In the genomic region with DNA sequence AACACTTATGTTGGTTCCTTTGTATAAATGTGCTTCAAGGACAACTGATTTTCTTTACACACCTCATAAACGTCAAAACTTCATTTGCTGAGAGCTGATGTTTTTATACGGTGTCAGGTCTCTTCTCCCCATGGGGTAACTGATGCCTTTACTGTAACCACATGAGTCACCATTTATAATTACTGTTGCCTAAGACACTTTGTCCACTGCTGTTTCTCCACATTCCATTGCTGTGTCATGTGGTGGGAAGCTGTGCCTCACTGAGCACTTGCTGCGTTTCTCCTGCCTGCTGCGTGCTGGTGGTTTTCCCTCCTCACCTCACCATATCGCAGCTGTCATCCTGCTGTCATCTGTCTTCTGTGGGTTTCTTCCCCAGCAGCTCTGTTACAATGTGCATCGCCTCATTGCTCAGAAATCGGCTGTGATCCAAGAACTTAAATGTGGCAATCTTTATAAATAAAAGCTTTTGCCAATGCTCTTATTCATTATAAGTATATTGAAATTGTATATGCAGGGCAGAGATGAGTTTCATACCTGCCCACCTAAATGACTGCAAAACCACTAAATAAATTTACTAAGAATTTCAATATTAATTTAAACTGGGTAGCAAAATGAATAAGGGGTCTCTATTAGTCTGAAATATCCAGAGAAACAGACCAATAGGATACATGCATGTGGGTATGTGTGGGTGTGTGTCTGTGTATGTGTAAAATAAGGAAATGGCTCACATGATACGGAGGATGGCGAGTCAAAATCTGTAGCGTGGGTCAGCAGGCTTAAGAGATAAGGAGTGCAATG, we compare ENCODE assay signal across 8 cellular contexts.
DNase-seq lines count a peak whose midpoint lies in the region; ATAC-seq and TF ChIP-seq lines count a peak whose summit lies in the region.

No MANE protein-coding gene starts in this region.

- intact Hi-C loops in activated CD4-positive, alpha-beta T cell treated with anti-CD3 and anti-CD28 coated beads for 36 hours (cut with DNase I, micrococcal nuclease): no loop called here

- H3K27ac Mint-ChIP-seq in activated CD4-positive, alpha-beta T cell treated with anti-CD3 and anti-CD28 coated beads for 36 hours: no peak overlapping the region
- H3K27ac Mint-ChIP-seq in activated naive CD4-positive, alpha-beta T cell treated with anti-CD3 and anti-CD28 coated beads, Interleukin-2, amount 10 ng/mL, durations not matched to agents 7 days and 5 days: no peak overlapping the region

- DNase-seq in activated CD4-positive, alpha-beta T cell treated with anti-CD3 and anti-CD28 coated beads for 36 hours: no peak
- DNase-seq in activated CD4-positive, alpha-beta T cell treated with anti-CD3 and anti-CD28 coated beads for 1 hour: no peak
- DNase-seq in NT2/D1 (ENCODE audit: low read depth, low spot score) (peak; percentile 27), epithelial cell of proximal tubule (ENCODE audit: low read depth) (peak; percentile 99), smooth muscle cell of the brain vasculature (ENCODE audit: low read depth, low spot score) (peak; percentile 94)
- no peak for DNase-seq in activated naive CD4-positive, alpha-beta T cell treated with anti-CD3 and anti-CD28 coated beads, Interleukin-2, amount 10 ng/mL, durations not matched to agents 7 days and 5 days

- no peaks in the 10 kb centered on the region for H3K36me3 ChIP-seq in NT2/D1 (ENCODE audit: insufficient read depth, insufficient read length, low read length)

- no peaks in the 10 kb centered on the region for H3K27me3 Mint-ChIP-seq in activated CD4-positive, alpha-beta T cell treated with anti-CD3 and anti-CD28 coated beads for 36 hours
- no peaks in the 10 kb centered on the region for H3K27me3 Mint-ChIP-seq in activated naive CD4-positive, alpha-beta T cell treated with anti-CD3 and anti-CD28 coated beads, Interleukin-2, amount 10 ng/mL, durations not matched to agents 7 days and 5 days

- no peaks in the 10 kb centered on the region for H3K4me1 ChIP-seq in NT2/D1 (ENCODE audit: insufficient read depth, insufficient read length)

- ATAC-seq in activated CD4-positive, alpha-beta T cell treated with anti-CD3 and anti-CD28 coated beads for 36 hours: peak; percentile 53
- ATAC-seq in GM21737 (IDR thresholded peaks at IDR 0.05; ENCODE audit: unreplicated experiment) (no peak), HG02884 (IDR thresholded peaks at IDR 0.05; ENCODE audit: unreplicated experiment) (no peak)

- H3K9me3 ChIP-seq in NT2/D1 (ENCODE audit: insufficient read depth, low read length): no peaks in the 10 kb centered on the region

- CTCF ChIA-PET in activated CD4-positive, alpha-beta T cell treated with anti-CD3 and anti-CD28 coated beads for 36 hours (lab: Charles Lee): no interaction called here
- CTCF ChIA-PET in activated naive CD4-positive, alpha-beta T cell treated with anti-CD3 and anti-CD28 coated beads, Interleukin-2, amount 10 ng/mL, durations not matched to agents 7 days and 5 days (lab: Charles Lee): no interaction called here

- no peaks in the 10 kb centered on the region for H3K36me3 Mint-ChIP-seq in activated CD4-positive, alpha-beta T cell treated with anti-CD3 and anti-CD28 coated beads for 36 hours (ENCODE audit: low read depth)
- no peaks in the 10 kb centered on the region for H3K36me3 Mint-ChIP-seq in activated naive CD4-positive, alpha-beta T cell treated with anti-CD3 and anti-CD28 coated beads, Interleukin-2, amount 10 ng/mL, durations not matched to agents 7 days and 5 days

- H3K27me3 ChIP-seq in NT2/D1 (ENCODE audit: insufficient read depth, insufficient read length): no peaks in the 10 kb centered on the region

- H3K4me1 Mint-ChIP-seq in activated CD4-positive, alpha-beta T cell treated with anti-CD3 and anti-CD28 coated beads for 36 hours: no peaks in the 10 kb centered on the region
- H3K4me1 Mint-ChIP-seq in activated naive CD4-positive, alpha-beta T cell treated with anti-CD3 and anti-CD28 coated beads, Interleukin-2, amount 10 ng/mL, durations not matched to agents 7 days and 5 days: no peaks in the 10 kb centered on the region

- H3K4me3 ChIP-seq in NT2/D1 (ENCODE audit: insufficient read length, low read depth) (no peak overlapping the region), epithelial cell of proximal tubule (ENCODE audit: low read depth, low read length) (no peak overlapping the region)

- H3K9me3 Mint-ChIP-seq in activated CD4-positive, alpha-beta T cell treated with anti-CD3 and anti-CD28 coated beads for 36 hours (ENCODE audit: low read depth): no peaks in the 10 kb centered on the region
- H3K9me3 Mint-ChIP-seq in activated naive CD4-positive, alpha-beta T cell treated with anti-CD3 and anti-CD28 coated beads, Interleukin-2, amount 10 ng/mL, durations not matched to agents 7 days and 5 days: no peaks in the 10 kb centered on the region

- TF ChIP-seq CTCF in epithelial cell of proximal tubule (conservative IDR thresholded peaks at IDR 0.05; ENCODE audit: low read depth, low read length): no peak

- H3K9ac ChIP-seq in NT2/D1 (ENCODE audit: insufficient read length, low read depth): no peak overlapping the region

- POLR2A ChIA-PET in activated CD4-positive, alpha-beta T cell treated with anti-CD3 and anti-CD28 coated beads for 36 hours (lab: Charles Lee): no interaction called here

- H3K4me3 Mint-ChIP-seq in activated CD4-positive, alpha-beta T cell treated with anti-CD3 and anti-CD28 coated beads for 36 hours: no peak overlapping the region
- H3K4me3 Mint-ChIP-seq in activated naive CD4-positive, alpha-beta T cell treated with anti-CD3 and anti-CD28 coated beads, Interleukin-2, amount 10 ng/mL, durations not matched to agents 7 days and 5 days: no peak overlapping the region

Comparison
In these comparisons a context has a peak if more than half of its experiments do, and no peak if none do; other contexts are left out.
1. DNase-seq: peak in NT2/D1 (single experiment), epithelial cell of proximal tubule (single experiment) and smooth muscle cell of the brain vasculature (single experiment); none in activated CD4-positive, alpha-beta T cell treated with anti-CD3 and anti-CD28 coated beads for 36 hours (single experiment), activated CD4-positive, alpha-beta T cell treated with anti-CD3 and anti-CD28 coated beads for 1 hour (single experiment) and activated naive CD4-positive, alpha-beta T cell treated with anti-CD3 and anti-CD28 coated beads, Interleukin-2, amount 10 ng/mL, durations not matched to agents 7 days and 5 days (single experiment).